In the genomic region with DNA sequence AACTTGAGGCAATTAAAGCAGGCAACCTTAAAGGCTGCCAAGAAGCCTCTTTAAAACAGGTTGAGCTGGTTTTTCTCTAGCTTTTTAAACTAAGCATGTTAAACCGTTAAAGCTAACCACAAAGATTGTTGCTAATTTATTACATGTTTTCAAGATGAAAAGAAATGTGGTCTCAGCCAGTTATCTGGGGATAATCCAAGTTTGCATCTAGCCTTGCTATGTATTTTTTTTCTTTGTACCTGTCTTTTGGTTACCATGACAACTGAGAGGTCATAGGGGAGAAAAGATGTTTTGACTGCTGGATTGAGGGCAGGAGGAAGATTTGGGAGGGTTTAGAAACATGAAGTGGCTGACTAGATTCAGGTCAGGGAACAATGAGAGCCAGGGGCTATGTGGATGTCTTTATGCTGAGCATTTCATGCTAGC, we compare ENCODE assay signal across 2 cellular contexts.
TF ChIP-seq lines count a peak whose summit lies in the region.

No MANE protein-coding gene starts in this region.

TF ChIP-seq in A549, 52 proteins besides CTCF, POLR2A, EP300 and RAD21:
- TF ChIP-seq FOXS1 (CRISPR knock-in tag; IDR thresholded peaks at IDR 0.05), result no peak
- TF ChIP-seq HDAC2 (IDR thresholded peaks at IDR 0.05), result no peak
- TF ChIP-seq SREBF2 (IDR thresholded peaks at IDR 0.05), result no peak
- TF ChIP-seq, protein P1, sequence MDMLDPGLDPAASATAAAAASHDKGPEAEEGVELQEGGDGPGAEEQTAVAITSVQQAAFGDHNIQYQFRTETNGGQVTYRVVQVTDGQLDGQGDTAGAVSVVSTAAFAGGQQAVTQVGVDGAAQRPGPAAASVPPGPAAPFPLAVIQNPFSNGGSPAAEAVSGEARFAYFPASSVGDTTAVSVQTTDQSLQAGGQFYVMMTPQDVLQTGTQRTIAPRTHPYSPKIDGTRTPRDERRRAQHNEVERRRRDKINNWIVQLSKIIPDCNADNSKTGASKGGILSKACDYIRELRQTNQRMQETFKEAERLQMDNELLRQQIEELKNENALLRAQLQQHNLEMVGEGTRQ (IDR thresholded peaks at IDR 0.05), result no peak
- TF ChIP-seq, protein P2, sequence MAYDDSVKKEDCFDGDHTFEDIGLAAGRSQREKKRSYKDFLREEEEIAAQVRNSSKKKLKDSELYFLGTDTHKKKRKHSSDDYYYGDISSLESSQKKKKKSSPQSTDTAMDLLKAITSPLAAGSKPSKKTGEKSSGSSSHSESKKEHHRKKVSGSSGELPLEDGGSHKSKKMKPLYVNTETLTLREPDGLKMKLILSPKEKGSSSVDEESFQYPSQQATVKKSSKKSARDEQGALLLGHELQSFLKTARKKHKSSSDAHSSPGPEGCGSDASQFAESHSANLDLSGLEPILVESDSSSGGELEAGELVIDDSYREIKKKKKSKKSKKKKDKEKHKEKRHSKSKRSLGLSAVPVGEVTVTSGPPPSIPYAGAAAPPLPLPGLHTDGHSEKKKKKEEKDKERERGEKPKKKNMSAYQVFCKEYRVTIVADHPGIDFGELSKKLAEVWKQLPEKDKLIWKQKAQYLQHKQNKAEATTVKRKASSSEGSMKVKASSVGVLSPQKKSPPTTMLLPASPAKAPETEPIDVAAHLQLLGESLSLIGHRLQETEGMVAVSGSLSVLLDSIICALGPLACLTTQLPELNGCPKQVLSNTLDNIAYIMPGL (CRISPR knock-in tag; IDR thresholded peaks at IDR 0.05; ENCODE audit: borderline replicate concordance), result no peak
- TF ChIP-seq FOSL2 (IDR thresholded peaks at IDR 0.05), result no peak
- no peak for TF ChIP-seq FOSL2 (CRISPR knock-in tag; IDR thresholded peaks at IDR 0.05)
- TF ChIP-seq, protein P3, sequence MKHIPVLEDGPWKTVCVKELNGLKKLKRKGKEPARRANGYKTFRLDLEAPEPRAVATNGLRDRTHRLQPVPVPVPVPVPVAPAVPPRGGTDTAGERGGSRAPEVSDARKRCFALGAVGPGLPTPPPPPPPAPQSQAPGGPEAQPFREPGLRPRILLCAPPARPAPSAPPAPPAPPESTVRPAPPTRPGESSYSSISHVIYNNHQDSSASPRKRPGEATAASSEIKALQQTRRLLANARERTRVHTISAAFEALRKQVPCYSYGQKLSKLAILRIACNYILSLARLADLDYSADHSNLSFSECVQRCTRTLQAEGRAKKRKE (CRISPR knock-in tag; IDR thresholded peaks at IDR 0.05; ENCODE audit: low read depth), result no peak
- TF ChIP-seq JUN (IDR thresholded peaks at IDR 0.05), result no peak
- TF ChIP-seq SMC3 (IDR thresholded peaks at IDR 0.05), result no peak
- TF ChIP-seq, protein P4, sequence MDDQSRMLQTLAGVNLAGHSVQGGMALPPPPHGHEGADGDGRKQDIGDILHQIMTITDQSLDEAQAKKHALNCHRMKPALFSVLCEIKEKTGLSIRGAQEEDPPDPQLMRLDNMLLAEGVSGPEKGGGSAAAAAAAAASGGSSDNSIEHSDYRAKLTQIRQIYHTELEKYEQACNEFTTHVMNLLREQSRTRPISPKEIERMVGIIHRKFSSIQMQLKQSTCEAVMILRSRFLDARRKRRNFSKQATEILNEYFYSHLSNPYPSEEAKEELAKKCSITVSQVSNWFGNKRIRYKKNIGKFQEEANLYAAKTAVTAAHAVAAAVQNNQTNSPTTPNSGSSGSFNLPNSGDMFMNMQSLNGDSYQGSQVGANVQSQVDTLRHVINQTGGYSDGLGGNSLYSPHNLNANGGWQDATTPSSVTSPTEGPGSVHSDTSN (IDR thresholded peaks at IDR 0.05), result no peak
- TF ChIP-seq MAZ (IDR thresholded peaks at IDR 0.05; ENCODE audit: borderline replicate concordance, low read depth, low read length), result no peak
- TF ChIP-seq HOXB5 (CRISPR knock-in tag; IDR thresholded peaks at IDR 0.05), result no peak
- TF ChIP-seq FOSB (CRISPR knock-in tag; IDR thresholded peaks at IDR 0.05), result no peak
- no peak for TF ChIP-seq MAFK (IDR thresholded peaks at IDR 0.05; ENCODE audit: partially characterized antibody)
- TF ChIP-seq POLR2AphosphoS2 (conservative IDR thresholded peaks at IDR 0.05; ENCODE audit: low read length), result no peak
- TF ChIP-seq, protein P5, sequence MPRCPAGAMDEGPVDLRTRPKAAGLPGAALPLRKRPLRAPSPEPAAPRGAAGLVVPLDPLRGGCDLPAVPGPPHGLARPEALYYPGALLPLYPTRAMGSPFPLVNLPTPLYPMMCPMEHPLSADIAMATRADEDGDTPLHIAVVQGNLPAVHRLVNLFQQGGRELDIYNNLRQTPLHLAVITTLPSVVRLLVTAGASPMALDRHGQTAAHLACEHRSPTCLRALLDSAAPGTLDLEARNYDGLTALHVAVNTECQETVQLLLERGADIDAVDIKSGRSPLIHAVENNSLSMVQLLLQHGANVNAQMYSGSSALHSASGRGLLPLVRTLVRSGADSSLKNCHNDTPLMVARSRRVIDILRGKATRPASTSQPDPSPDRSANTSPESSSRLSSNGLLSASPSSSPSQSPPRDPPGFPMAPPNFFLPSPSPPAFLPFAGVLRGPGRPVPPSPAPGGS (IDR thresholded peaks at IDR 0.05), result no peak
- TF ChIP-seq MYC (IDR thresholded peaks at IDR 0.05; ENCODE audit: borderline replicate concordance, low read length), result no peak
- TF ChIP-seq ESRRA (IDR thresholded peaks at IDR 0.05; ENCODE audit: borderline replicate concordance, low read length), result no peak

TF ChIP-seq in HCT116, 20 proteins besides CTCF, POLR2A, EP300 and RAD21:
- no peak for TF ChIP-seq ZNF274 (IDR thresholded peaks at IDR 0.05; ENCODE audit: low read depth, low read length)
- no peak for TF ChIP-seq ELF1 (IDR thresholded peaks at IDR 0.05; ENCODE audit: borderline replicate concordance, low read depth)
- TF ChIP-seq FOSL1 (IDR thresholded peaks at IDR 0.05; ENCODE audit: low read depth), result no peak
- no peak for TF ChIP-seq SP1 (IDR thresholded peaks at IDR 0.05; ENCODE audit: low read depth)
- TF ChIP-seq EZH2phosphoT487 (IDR thresholded peaks at IDR 0.05; ENCODE audit: borderline replicate concordance), result no peak
- no peak for TF ChIP-seq SIN3A (IDR thresholded peaks at IDR 0.05; ENCODE audit: low read depth)
- no peak for TF ChIP-seq CBX3 (IDR thresholded peaks at IDR 0.05; ENCODE audit: low read depth)
- no peak for TF ChIP-seq JUND (IDR thresholded peaks at IDR 0.05)
TF ChIP-seq in HCT116: peak in this region for 0.
